ENCODE assay signal across 1 cellular context in genomic region chr3:37909067-37909911, GRCh38.
TF ChIP-seq lines count a peak whose summit lies in the region.

No MANE protein-coding gene starts in this region.

TF ChIP-seq in GM12878, 131 proteins besides CTCF, POLR2A, EP300 and RAD21:
- TF ChIP-seq BCL3 (IDR thresholded peaks at IDR 0.05; ENCODE audit: borderline replicate concordance, insufficient read depth, low read depth, low read length, poor library complexity, severe bottlenecking) (no peak), ZNF384 (IDR thresholded peaks at IDR 0.05; ENCODE audit: borderline replicate concordance, low read depth, low read length) (no peak), ZNF592 (IDR thresholded peaks at IDR 0.05) (no peak), ZZZ3 (IDR thresholded peaks at IDR 0.05; ENCODE audit: control insufficient read depth, insufficient read length, low read depth) (no peak), NFXL1 (IDR thresholded peaks at IDR 0.05; ENCODE audit: borderline replicate concordance) (no peak), CEBPB (IDR thresholded peaks at IDR 0.05; ENCODE audit: borderline replicate concordance in 1 of 2, low read depth in 2 of 2, low read length in 2 of 2) (no peak), TCF7 (IDR thresholded peaks at IDR 0.05; ENCODE audit: borderline replicate concordance) (no peak), CBFB (IDR thresholded peaks at IDR 0.05; ENCODE audit: low read depth) (no peak), CUX1 (IDR thresholded peaks at IDR 0.05; ENCODE audit: insufficient replicate concordance, low read depth, low read length) (no peak), POLR2AphosphoS5 (IDR thresholded peaks at IDR 0.05; ENCODE audit: low read length) (no peak), TBL1XR1 (IDR thresholded peaks at IDR 0.05; ENCODE audit: low read depth, low read length) (no peak), REST (IDR thresholded peaks at IDR 0.05; ENCODE audit: low read depth, low read length) (no peak), KAT2A (conservative IDR thresholded peaks at IDR 0.05; ENCODE audit: control insufficient read depth, low read depth, low read length) (no peak), PML (IDR thresholded peaks at IDR 0.05; ENCODE audit: low read length) (no peak), SRF (IDR thresholded peaks at IDR 0.05; ENCODE audit: low read depth in 2 of 2, low read length in 2 of 2) (no peak), BHLHE40 (IDR thresholded peaks at IDR 0.05; ENCODE audit: borderline replicate concordance in 1 of 2, low read depth in 2 of 2, low read length in 1 of 2) (no peak), JUND (IDR thresholded peaks at IDR 0.05; ENCODE audit: low read depth, low read length) (no peak)
